ENCODE assay signal across 1 cellular context in genomic region chr7:24409429-24410024, GRCh38.
A peak's percentile ranks its signal among the peaks of the same experiment; 100 is the strongest.
TF ChIP-seq lines count a peak whose summit lies in the region.

No MANE protein-coding gene starts in this region.

TF ChIP-seq in WTC11, 78 proteins besides CTCF, POLR2A, EP300 and RAD21 (continued from another document and continues in another):
- TF ChIP-seq ZNF281 (CRISPR knock-in tag; IDR thresholded peaks at IDR 0.05) (no peak; the same call in 1 of the 2 replicates), ZNF532 (CRISPR knock-in tag; IDR thresholded peaks at IDR 0.05; ENCODE audit: borderline replicate concordance) (peak; percentile 83; the same call in 1 of the 2 replicates), ZNF263 (CRISPR knock-in tag; IDR thresholded peaks at IDR 0.05; ENCODE audit: low read depth) (no peak), ZNF671 (CRISPR knock-in tag; IDR thresholded peaks at IDR 0.05) (peak; percentile 83), JUN (CRISPR knock-in tag; IDR thresholded peaks at IDR 0.05) (no peak), E2F1 (CRISPR knock-in tag; IDR thresholded peaks at IDR 0.05) (no peak), ETV6 (CRISPR knock-in tag; IDR thresholded peaks at IDR 0.05) (no peak), ARID4B (CRISPR knock-in tag; IDR thresholded peaks at IDR 0.05; ENCODE audit: borderline replicate concordance) (0 out of 2 replicates have a peak, but pooled peaks have one; percentile 12), SP1 (CRISPR knock-in tag; conservative IDR thresholded peaks at IDR 0.05) (no peak), EMX1 (CRISPR knock-in tag; IDR thresholded peaks at IDR 0.05) (no peak; the same call in 1 of the 2 replicates), MAX (CRISPR knock-in tag; IDR thresholded peaks at IDR 0.05) (no peak), CBFB (CRISPR knock-in tag; IDR thresholded peaks at IDR 0.05; ENCODE audit: low read depth) (no peak), USF1 (CRISPR knock-in tag; IDR thresholded peaks at IDR 0.05) (no peak), ZSCAN18 (CRISPR knock-in tag; IDR thresholded peaks at IDR 0.05) (no peak), STAT6 (CRISPR knock-in tag; conservative IDR thresholded peaks at IDR 0.05; ENCODE audit: low read depth) (no peak), GABPB1 (CRISPR knock-in tag; IDR thresholded peaks at IDR 0.05) (no peak), TEAD4 (CRISPR knock-in tag; IDR thresholded peaks at IDR 0.05) (peak; percentile 68; the same call in 1 of the 2 replicates), GRHL2 (CRISPR knock-in tag; IDR thresholded peaks at IDR 0.05; ENCODE audit: insufficient replicate concordance, severe bottlenecking) (no peak), AR (CRISPR knock-in tag; IDR thresholded peaks at IDR 0.05) (peak; percentile 75; the same call in 1 of the 2 replicates), ZNF138 (CRISPR knock-in tag; conservative IDR thresholded peaks at IDR 0.05) (no peak), RORB (CRISPR knock-in tag; IDR thresholded peaks at IDR 0.05) (no peak), KAT7 (CRISPR knock-in tag; IDR thresholded peaks at IDR 0.05; ENCODE audit: borderline replicate concordance) (no peak), ZNF219 (CRISPR knock-in tag; IDR thresholded peaks at IDR 0.05; ENCODE audit: borderline replicate concordance) (no peak), ZNF512 (CRISPR knock-in tag; IDR thresholded peaks at IDR 0.05; ENCODE audit: borderline replicate concordance) (no peak), IRF1 (CRISPR knock-in tag; IDR thresholded peaks at IDR 0.05) (no peak), PRRX2 (CRISPR knock-in tag; IDR thresholded peaks at IDR 0.05) (0 out of 2 replicates have a peak, but pooled peaks have one; percentile 75), ATF3 (CRISPR knock-in tag; conservative IDR thresholded peaks at IDR 0.05) (no peak)
